In genomic region chr1:41626146-41626545, GRCh38 we compare ENCODE assay signal across 11 cellular contexts.
A peak's percentile ranks its signal among the peaks of the same experiment; 100 is the strongest.
DNase-seq lines count a peak whose midpoint lies in the region; ATAC-seq, FAIRE-seq and TF ChIP-seq lines count a peak whose summit lies in the region.
"Had no signal": no experiment of that assay in that cellular context is flagged by ENCODE, and none has a peak within 500 bp of the region (broad histone marks: within the 10 kb centered on the region; RNA-seq: fewer than 3 reads in every experiment).

No MANE protein-coding gene starts in this region.

- H3K9me3 ChIP-seq in neuronal stem cell (replicated peaks in 1 of 2; ENCODE audit: control insufficient read depth in 2 of 2, insufficient read depth in 1 of 2, low read depth in 1 of 2, low read length in 2 of 2) (no peaks in the 10 kb centered on the region), HepG2 (ENCODE audit: low read length) (no peaks in the 10 kb centered on the region)

- no CpG with 5 or more reads among the region's 10 CpGs for WGBS in neuronal stem cell (ENCODE audit: extremely low coverage in 2 of 2, insufficient read length in 2 of 2, insufficient replicate concordance in 1 of 2), 2 donors
- WGBS in mesendoderm (ENCODE audit: extremely low coverage, insufficient coverage, low lambda C conversion rate): no CpG with 5 or more reads among the region's 10 CpGs
- WGBS in HepG2 (ENCODE audit: low lambda C conversion rate): 3% methylated on average over 8 of the region's 10 CpGs

- TF ChIP-seq EP300 in HepG2 (IDR thresholded peaks at IDR 0.05; ENCODE audit: low read depth in 2 of 2, low read length in 2 of 2): no peak
- TF ChIP-seq EP300 in HepG2 (CRISPR knock-in tag; IDR thresholded peaks at IDR 0.05; ENCODE audit: borderline replicate concordance): no peak

- H3K14ac ChIP-seq in neuronal stem cell (ENCODE audit: low read length): peak overlapping the region; percentile 31

- no peak overlapping the region for H3K27ac ChIP-seq in neuronal stem cell (replicated peaks; ENCODE audit: low read length)
- no peak overlapping the region for H3K27ac ChIP-seq in mesendoderm (ENCODE audit: low read depth, low read length)
- no peak overlapping the region for H3K27ac ChIP-seq in HepG2 (ENCODE audit: extremely low read length, insufficient read depth, low read length)

- no peak overlapping the region for H4K5ac ChIP-seq in mesendoderm (ENCODE audit: low read length)

- H2BK5ac ChIP-seq in neuronal stem cell (ENCODE audit: low read length): no peak overlapping the region
- H2BK5ac ChIP-seq in mesendoderm (ENCODE audit: low read length): no peak overlapping the region

- no peaks in the 10 kb centered on the region for H3K27me3 Mint-ChIP-seq in activated T-helper 17 cell treated with anti-CD3 and anti-CD28 coated beads, Interleukin-2, amount 50 U/mL, for 72 hours

- no peak overlapping the region for H3K56ac ChIP-seq in mesendoderm (ENCODE audit: low read length)

- BruUV-seq in HepG2 (replicated peaks; lab: Mats Ljungman, UMichigan): no TSS peak

- DNase-seq in GM18507 (ENCODE audit: extremely low spot score, insufficient read length, low read depth): no peak
- DNase-seq in NCI-H446 treated with DMSO at 0.1 percent for 48 hours (lab: John Stamatoyannopoulos, UW): peak; percentile 59
- peak; percentile 84 for DNase-seq in bronchial epithelial cell (ENCODE audit: low read depth)
- no peak for DNase-seq in neuronal stem cell (ENCODE audit: low spot score)
- no peak for DNase-seq in mesendoderm
- DNase-seq in HepG2 (ENCODE audit: low spot score): no peak
- no peak for DNase-seq in OCI-M2 (lab: John Stamatoyannopoulos, UW; ENCODE audit: unreplicated experiment)
- DNase-seq: activated CD4-positive, alpha-beta T cell treated with anti-CD3 and anti-CD28 coated beads for 1 hour; Calu3 had no signal

- H2BK120ac ChIP-seq in neuronal stem cell (ENCODE audit: low read depth, low read length): no peak overlapping the region
- no peak overlapping the region for H2BK120ac ChIP-seq in mesendoderm (ENCODE audit: low read depth, low read length)

- H4K20me1 ChIP-seq in HepG2 (ENCODE audit: insufficient read depth, low read length): no peaks in the 10 kb centered on the region

- peak overlapping the region; percentile 25 for H3K9ac ChIP-seq in neuronal stem cell (ENCODE audit: low read depth, low read length, poor library complexity)
- H3K9ac ChIP-seq in mesendoderm (ENCODE audit: low read length): no peak overlapping the region
- H3K9ac ChIP-seq in HepG2 (ENCODE audit: insufficient read depth, low read depth, low read length): no peak overlapping the region

- H3K4me2 ChIP-seq in neuronal stem cell (ENCODE audit: insufficient read depth, low read length, poor library complexity, severe bottlenecking) (no peak overlapping the region), mesendoderm (ENCODE audit: low read length) (no peak overlapping the region), HepG2 (ENCODE audit: low read depth, low read length) (no peak overlapping the region)

- POLR2A ChIA-PET in HepG2 (lab: Yijun Ruan, JAX): no interaction called here

- no peak for TF ChIP-seq RAD21 in HepG2 (CRISPR knock-in tag; IDR thresholded peaks at IDR 0.05)

- no peaks in the 10 kb centered on the region for H3K9me3 Mint-ChIP-seq in activated T-helper 17 cell treated with anti-CD3 and anti-CD28 coated beads, Interleukin-2, amount 50 U/mL, for 72 hours

- no peak overlapping the region for H3K4me3 Mint-ChIP-seq in activated T-helper 17 cell treated with anti-CD3 and anti-CD28 coated beads, Interleukin-2, amount 50 U/mL, for 72 hours

- intact Hi-C loops in HepG2 (cut with micrococcal nuclease; ENCODE audit: unreplicated experiment): no loop called here

- peaks cover 62% of the 10 kb centered on the region for H3K4me1 Mint-ChIP-seq in activated T-helper 17 cell treated with anti-CD3 and anti-CD28 coated beads, Interleukin-2, amount 50 U/mL, for 72 hours

- no peak overlapping the region for H2AK5ac ChIP-seq in neuronal stem cell (ENCODE audit: low read depth, low read length)
- no peak overlapping the region for H2AK5ac ChIP-seq in mesendoderm (ENCODE audit: low read length)

- H3K4me1 ChIP-seq in neuronal stem cell (ENCODE audit: control insufficient read depth in 2 of 2, insufficient read depth in 1 of 2, low read depth in 1 of 2, low read length in 2 of 2) (peaks cover 0 to 11% of the 10 kb centered on the region in 2 donors), mesendoderm (ENCODE audit: control insufficient read depth, low read depth, low read length) (no peaks in the 10 kb centered on the region), HepG2 (ENCODE audit: insufficient read depth, low read length) (peaks cover 6% of the 10 kb centered on the region; the same call in 1 of the 2 replicates)

- H4K91ac ChIP-seq in neuronal stem cell (ENCODE audit: low read depth, low read length, poor library complexity): no peak overlapping the region

- H2AFZ ChIP-seq in neuronal stem cell (ENCODE audit: low read length) (no peak overlapping the region), HepG2 (ENCODE audit: low read length) (no peak overlapping the region)

- TF ChIP-seq POLR2A in HepG2 (IDR thresholded peaks at IDR 0.05; ENCODE audit: insufficient read depth in 1 of 2, low read depth in 2 of 2, low read length in 2 of 2): no peak

- no peaks in the 10 kb centered on the region for H3K27me3 ChIP-seq in bronchial epithelial cell (ENCODE audit: control insufficient read depth, insufficient read depth, low read length)
- H3K27me3 ChIP-seq in neuronal stem cell (ENCODE audit: control insufficient read depth in 3 of 3, insufficient read depth in 3 of 3, low read depth in 1 of 3, low read length in 3 of 3): peaks cover 0 to 2% (median 0%) of the 10 kb centered on the region in 3 experiments
- no peaks in the 10 kb centered on the region for H3K27me3 ChIP-seq in mesendoderm (ENCODE audit: insufficient read depth, low read length, poor library complexity)
- peaks cover 1 to 11% of the 10 kb centered on the region in 2 experiments; a peak in 3 of 5 replicates for H3K27me3 ChIP-seq in HepG2 (ENCODE audit: control insufficient read depth in 1 of 2, insufficient read depth in 2 of 2, low read length in 2 of 2)

- H3K79me2 ChIP-seq in mesendoderm (ENCODE audit: control insufficient read depth, insufficient read depth, low read length) (no peaks in the 10 kb centered on the region), HepG2 (ENCODE audit: insufficient read depth, low read length) (no peaks in the 10 kb centered on the region)

- no peak overlapping the region for H2BK15ac ChIP-seq in neuronal stem cell (ENCODE audit: low read length)
- H2BK15ac ChIP-seq in mesendoderm (replicated peaks; ENCODE audit: low read depth): no peak overlapping the region

- H3K4ac ChIP-seq in neuronal stem cell (ENCODE audit: low read length) (no peak overlapping the region), mesendoderm (ENCODE audit: low read depth, low read length) (no peak overlapping the region)

- TF ChIP-seq CTCF in bronchial epithelial cell (IDR thresholded peaks at IDR 0.05; ENCODE audit: insufficient read depth, low read length, severe bottlenecking) (no peak), HepG2 (CRISPR knock-in tag; IDR thresholded peaks at IDR 0.05) (no peak)

- in situ Hi-C loops in HepG2 (cut with HindIII; ENCODE audit: extremely low pct_ligation_motif_present, low pct_unique_long_range_greater_than_20kb): no loop called here

- H3K79me1 ChIP-seq in neuronal stem cell (ENCODE audit: low read depth, low read length) (no peaks in the 10 kb centered on the region), mesendoderm (ENCODE audit: low read length) (no peaks in the 10 kb centered on the region)

- H4K8ac ChIP-seq in neuronal stem cell (ENCODE audit: low read depth, low read length) (no peak overlapping the region), mesendoderm (ENCODE audit: low read depth, low read length) (no peak overlapping the region)

- H3K4me3 ChIP-seq in bronchial epithelial cell (ENCODE audit: low read depth, low read length): no peak overlapping the region
- H3K4me3 ChIP-seq in neuronal stem cell (ENCODE audit: low read length in 2 of 2): no peak overlapping the region
- H3K4me3 ChIP-seq in mesendoderm (ENCODE audit: low read length): no peak overlapping the region
- H3K4me3 ChIP-seq in HepG2 (replicated peaks in 1 of 3; ENCODE audit: insufficient read depth in 1 of 3, low read depth in 2 of 3, low read length in 3 of 3): no peak overlapping the region
- H3K4me3 ChIP-seq: lung had no signal

- no peak overlapping the region for H3K23ac ChIP-seq in neuronal stem cell (ENCODE audit: low read depth, low read length, poor library complexity)
- H3K23ac ChIP-seq in mesendoderm (ENCODE audit: low read length): no peak overlapping the region

- FAIRE-seq in GM18507 (lab: Jason Lieb, UNC): peak; percentile 9
- no peak for FAIRE-seq in bronchial epithelial cell (lab: Jason Lieb, UNC)
- FAIRE-seq in HepG2 (lab: Jason Lieb, UNC): no peak

- ATAC-seq in activated T-helper 17 cell treated with anti-CD3 and anti-CD28 coated beads, Interleukin-2, amount 50 U/mL, for 72 hours (replicated peaks): no peak
- no peak for ATAC-seq in HepG2

- H3K36me3 Mint-ChIP-seq in activated T-helper 17 cell treated with anti-CD3 and anti-CD28 coated beads, Interleukin-2, amount 50 U/mL, for 72 hours (ENCODE audit: low read depth): peaks cover 98% of the 10 kb centered on the region

- H3K18ac ChIP-seq in neuronal stem cell (ENCODE audit: low read length): peak overlapping the region; percentile 32
- H3K18ac ChIP-seq in mesendoderm (ENCODE audit: low read length): no peak overlapping the region

- H3K27ac Mint-ChIP-seq in activated T-helper 17 cell treated with anti-CD3 and anti-CD28 coated beads, Interleukin-2, amount 50 U/mL, for 72 hours: no peak overlapping the region

- H2BK12ac ChIP-seq in neuronal stem cell (ENCODE audit: low read length): no peak overlapping the region

- CTCF ChIA-PET in HepG2 (lab: Yijun Ruan, JAX; ENCODE audit: low intra/inter-chr PET ratio, low total read pairs): no interaction called here

- H3K36me3 ChIP-seq in bronchial epithelial cell (ENCODE audit: control insufficient read depth, insufficient read depth, low read length) (no peaks in the 10 kb centered on the region), neuronal stem cell (replicated peaks in 1 of 2; ENCODE audit: control insufficient read depth in 2 of 2, insufficient read depth in 2 of 2, low read length in 2 of 2) (no peaks in the 10 kb centered on the region), mesendoderm (ENCODE audit: control insufficient read depth, insufficient read depth, low read length) (no peaks in the 10 kb centered on the region), HepG2 (replicated peaks in 1 of 2; ENCODE audit: control insufficient read depth in 1 of 2, insufficient read depth in 2 of 2, low read length in 2 of 2) (no peaks in the 10 kb centered on the region)

TF ChIP-seq in HepG2, 621 proteins besides CTCF, POLR2A, EP300 and RAD21 (continues in another document):
- TF ChIP-seq KDM5B (CRISPR knock-in tag; IDR thresholded peaks at IDR 0.05; ENCODE audit: borderline replicate concordance) (no peak), ZNF34 (CRISPR knock-in tag; IDR thresholded peaks at IDR 0.05; ENCODE audit: borderline replicate concordance) (no peak)

Comparison
In these comparisons a context has a peak if more than half of its experiments do, and no peak if none do; other contexts are left out.
1. DNase-seq: peak in NCI-H446 treated with DMSO at 0.1 percent for 48 hours (single experiment) and bronchial epithelial cell (single experiment); none in GM18507 (single experiment), neuronal stem cell (single experiment), mesendoderm (single experiment), HepG2 (single experiment) and OCI-M2 (single experiment).